ENCODE assay signal across 29 cellular contexts in the genomic region with DNA sequence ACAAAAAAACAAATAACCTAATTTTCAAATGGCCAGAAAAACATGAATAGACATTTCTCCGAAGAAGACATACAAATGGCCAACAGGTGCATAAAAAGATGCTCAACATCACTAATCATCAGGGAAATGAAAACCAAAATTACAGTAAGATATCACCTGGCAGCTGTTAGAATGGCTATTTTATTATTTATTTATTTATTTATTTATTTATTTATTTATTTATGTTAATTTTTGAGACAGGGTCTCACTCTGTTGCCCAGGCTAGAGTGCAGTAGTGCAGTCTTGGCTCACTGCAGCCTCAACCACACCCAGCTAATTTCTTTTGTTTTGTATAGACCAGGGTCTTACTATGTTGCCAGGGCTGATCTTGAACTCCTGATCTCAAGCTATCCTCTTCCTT.
"Had no signal": no experiment of that assay in that cellular context is flagged by ENCODE, and none has a peak within 500 bp of the region (broad histone marks: within the 10 kb centered on the region; RNA-seq: fewer than 3 reads in every experiment).

No MANE protein-coding gene starts in this region.

- FAIRE-seq: urothelium cell line had no signal

- H3K27ac Mint-ChIP-seq: stimulated activated memory B cell treated with anti-CD40 and anti-IgM and Interleukin-4, amounts not matched to agents 10 μg/mL and 1 μg/mL and 100 μg/mL, for 72 hours; stimulated activated naive B cell treated with anti-CD40 and anti-IgM and Interleukin-4, amounts not matched to agents 10 μg/mL and 1 μg/mL and 100 μg/mL, for 72 hours; stimulated activated naive CD8-positive, alpha-beta T cell treated with anti-CD3 and anti-CD28 coated beads, Interleukin-15, amount 100 ng/mL, for 72 hours; stimulated activated naive CD8-positive, alpha-beta T cell treated with anti-CD3 and anti-CD28 coated beads, Interleukin-15, Interleukin-2, amounts not matched to agents 100 ng/mL and 50 ng/mL, for 24 hours; type B pancreatic cell had no signal

- H3K27me3 Mint-ChIP-seq: stimulated activated naive CD8-positive, alpha-beta T cell treated with anti-CD3 and anti-CD28 coated beads, Interleukin-15, amount 100 ng/mL, for 72 hours; type B pancreatic cell had no signal

- H3K4me3 ChIP-seq: stomach, suprapubic skin, testis, thoracic aorta, thyroid gland, tibial artery, tibial nerve, transverse colon, upper lobe of left lung, upper lobe of right lung, uterus, vagina had no signal

- ATAC-seq: stimulated activated effector memory CD8-positive, alpha-beta T cell treated with anti-CD3 and anti-CD28 coated beads, Interleukin-12 subunit alpha, Interleukin-12 subunit beta, amount 100 ng/mL, for 72 hours; stimulated activated memory B cell treated with anti-CD40 and anti-IgM and Interleukin-4, amounts not matched to agents 10 μg/mL and 1 μg/mL and 100 μg/mL, for 72 hours; stimulated activated naive B cell treated with anti-CD40 and anti-IgM and Interleukin-4, amounts not matched to agents 10 μg/mL and 1 μg/mL and 100 μg/mL, for 72 hours; stimulated activated naive CD8-positive, alpha-beta T cell treated with anti-CD3 and anti-CD28 coated beads, Interleukin-15, amount 100 ng/mL, for 72 hours; stimulated activated naive CD8-positive, alpha-beta T cell treated with anti-CD3 and anti-CD28 coated beads, Interleukin-15, Interleukin-2, amounts not matched to agents 100 U/mL and 50 U/mL, for 24 hours; upper lobe of right lung had no signal

- H3K27me3 ChIP-seq: stomach, suprapubic skin, testis, thyroid gland, tibial artery, tibial nerve, transverse colon, upper lobe of left lung, upper lobe of right lung, uterus, vagina had no signal

- H3K9me3 Mint-ChIP-seq: stimulated activated effector memory CD8-positive, alpha-beta T cell treated with anti-CD3 and anti-CD28 coated beads, Interleukin-12 subunit alpha, Interleukin-12 subunit beta, amount 100 ng/mL, for 72 hours; stimulated activated memory B cell treated with anti-CD40 and anti-IgM and Interleukin-4, amounts not matched to agents 10 μg/mL and 1 μg/mL and 100 μg/mL, for 72 hours; stimulated activated naive B cell treated with anti-CD40 and anti-IgM and Interleukin-4, amounts not matched to agents 10 μg/mL and 1 μg/mL and 100 μg/mL, for 72 hours; stimulated activated naive CD8-positive, alpha-beta T cell treated with anti-CD3 and anti-CD28 coated beads, Interleukin-15, amount 100 ng/mL, for 72 hours; stimulated activated naive CD8-positive, alpha-beta T cell treated with anti-CD3 and anti-CD28 coated beads, Interleukin-15, Interleukin-2, amounts not matched to agents 100 ng/mL and 50 ng/mL, for 24 hours; type B pancreatic cell had no signal

- H3K4me1 Mint-ChIP-seq: stimulated activated effector memory CD8-positive, alpha-beta T cell treated with anti-CD3 and anti-CD28 coated beads, Interleukin-12 subunit alpha, Interleukin-12 subunit beta, amount 100 ng/mL, for 72 hours; stimulated activated memory B cell treated with anti-CD40 and anti-IgM and Interleukin-4, amounts not matched to agents 10 μg/mL and 1 μg/mL and 100 μg/mL, for 72 hours; stimulated activated naive B cell treated with anti-CD40 and anti-IgM and Interleukin-4, amounts not matched to agents 10 μg/mL and 1 μg/mL and 100 μg/mL, for 72 hours had no signal

- H3K9me3 ChIP-seq: stomach, suprapubic skin, testis, thoracic aorta, thyroid gland, tibial artery, tibial nerve, transverse colon, upper lobe of left lung, upper lobe of right lung, uterus, vagina had no signal

- H3K4me1 ChIP-seq: stomach, suprapubic skin, testis, thyroid gland, tibial artery, tibial nerve, transverse colon, upper lobe of left lung, upper lobe of right lung, uterus, vagina had no signal

- DNase-seq: stimulated activated CD4-positive, alpha-beta T cell treated with anti-CD3 and anti-CD28 coated beads, Interleukin-2, amount 100 ng/mL, for 48 hours; stimulated activated CD4-positive, alpha-beta T cell treated with anti-CD3 and anti-CD28 coated beads, Interleukin-4, amount 100 ng/mL, for 1 hour; stimulated activated CD4-positive, alpha-beta T cell treated with anti-CD3 and anti-CD28 coated beads, Interleukin-4, amount 100 ng/mL, for 24 hours; stimulated activated CD4-positive, alpha-beta T cell treated with anti-CD3 and anti-CD28 coated beads, Interleukin-4, amount 100 ng/mL, for 4 hours; stimulated activated CD8-positive, alpha-beta memory T cell treated with anti-CD3 and anti-CD28 coated beads, Interleukin-4, amount 100 ng/mL, for 48 hours; stimulated activated naive B cell treated with anti-CD40 and anti-IgM and Interleukin-4, amounts not matched to agents 10 μg/mL and 1 μg/mL and 100 μg/mL, for 72 hours; stimulated activated naive CD4-positive, alpha-beta T cell; stimulated activated naive CD4-positive, alpha-beta T cell treated with Interleukin-2 at 50 U/mL for 16 hours; stimulated activated naive CD8-positive, alpha-beta T cell treated with anti-CD3 and anti-CD28 coated beads, Interleukin-15, amount 100 ng/mL, for 72 hours; stimulated activated naive CD8-positive, alpha-beta T cell treated with anti-CD3 and anti-CD28 coated beads, Interleukin-15, Interleukin-2, amounts not matched to agents 100 U/mL and 50 U/mL, for 24 hours; stomach; substantia nigra; testis; thyroid gland; tibial artery; transverse colon; trophoblast cell; upper lobe of left lung; upper lobe of right lung; uterus had no signal

- H3K36me3 Mint-ChIP-seq: stimulated activated effector memory CD8-positive, alpha-beta T cell treated with anti-CD3 and anti-CD28 coated beads, Interleukin-12 subunit alpha, Interleukin-12 subunit beta, amount 100 ng/mL, for 72 hours; stimulated activated memory B cell treated with anti-CD40 and anti-IgM and Interleukin-4, amounts not matched to agents 10 μg/mL and 1 μg/mL and 100 μg/mL, for 72 hours; stimulated activated naive B cell treated with anti-CD40 and anti-IgM and Interleukin-4, amounts not matched to agents 10 μg/mL and 1 μg/mL and 100 μg/mL, for 72 hours; type B pancreatic cell had no signal

- H3K36me3 ChIP-seq: stomach, suprapubic skin, thoracic aorta, thyroid gland, tibial artery, tibial nerve, transverse colon, upper lobe of left lung, upper lobe of right lung, uterus, vagina had no signal

- H3K27ac ChIP-seq: stomach, suprapubic skin, testis, thoracic aorta, thyroid gland, tibial artery, tibial nerve, transverse colon, upper lobe of left lung, upper lobe of right lung, uterus, vagina had no signal

- H3K4me3 Mint-ChIP-seq: stimulated activated effector memory CD8-positive, alpha-beta T cell treated with anti-CD3 and anti-CD28 coated beads, Interleukin-12 subunit alpha, Interleukin-12 subunit beta, amount 100 ng/mL, for 72 hours; stimulated activated memory B cell treated with anti-CD40 and anti-IgM and Interleukin-4, amounts not matched to agents 10 μg/mL and 1 μg/mL and 100 μg/mL, for 72 hours; stimulated activated naive B cell treated with anti-CD40 and anti-IgM and Interleukin-4, amounts not matched to agents 10 μg/mL and 1 μg/mL and 100 μg/mL, for 72 hours; stimulated activated naive CD8-positive, alpha-beta T cell treated with anti-CD3 and anti-CD28 coated beads, Interleukin-15, amount 100 ng/mL, for 72 hours; stimulated activated naive CD8-positive, alpha-beta T cell treated with anti-CD3 and anti-CD28 coated beads, Interleukin-15, Interleukin-2, amounts not matched to agents 100 ng/mL and 50 ng/mL, for 24 hours; type B pancreatic cell had no signal
